1 cellular context compared by ENCODE assay signal in genomic region chr16:22183901-22184614, GRCh38.
TF ChIP-seq lines count a peak whose summit lies in the region.

No MANE protein-coding gene starts in this region.

TF ChIP-seq in GM12878, 131 proteins besides CTCF, POLR2A, EP300 and RAD21:
- TF ChIP-seq BCL11A (IDR thresholded peaks at IDR 0.05; ENCODE audit: low read depth, low read length), result no peak
- no peak for TF ChIP-seq ETV6 (conservative IDR thresholded peaks at IDR 0.05 in 1 of 2, IDR thresholded peaks at IDR 0.05 in 1 of 2; ENCODE audit: borderline replicate concordance in 1 of 2, low read depth in 1 of 2)
